ENCODE assay signal across 24 cellular contexts in the genomic region with DNA sequence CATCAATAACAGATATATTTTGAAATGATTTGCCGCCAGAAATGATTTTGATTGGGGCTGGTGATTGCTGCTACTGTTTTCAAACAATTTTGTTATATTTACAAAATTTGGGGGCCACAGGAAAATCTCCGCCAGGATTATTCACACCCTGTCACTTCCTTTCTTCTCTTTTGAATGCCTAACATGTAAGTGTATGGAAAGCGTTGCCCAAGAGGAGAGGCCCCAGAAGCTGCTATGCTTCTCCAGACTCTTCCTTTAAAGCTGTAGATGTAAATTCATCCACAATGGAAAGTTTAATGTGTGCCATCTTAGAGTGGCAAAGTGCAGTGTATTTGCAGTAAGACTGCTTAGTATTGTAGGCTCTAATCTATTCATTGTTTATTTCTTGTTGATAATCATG.
"Had no signal": no experiment of that assay in that cellular context is flagged by ENCODE, and none has a peak within 500 bp of the region (broad histone marks: within the 10 kb centered on the region; RNA-seq: fewer than 3 reads in every experiment).

No MANE protein-coding gene starts in this region.

- ATAC-seq: activated T-cell treated with anti-CD3 and anti-CD28 coated beads, Interleukin-2, amount 50 U/mL, for 72 hours; gastroesophageal sphincter; heart left ventricle; mucosa of descending colon; T-helper 17 cell had no signal

- H3K27ac Mint-ChIP-seq: activated naive CD4-positive, alpha-beta T cell treated with anti-CD3 and anti-CD28 coated beads, Interleukin-2, amount 50 U/mL, for 24 hours; activated T-cell treated with anti-CD3 and anti-CD28 coated beads, Interleukin-2, amount 50 U/mL, for 72 hours; endodermal cell; memory B cell; naive B cell; T-helper 17 cell had no signal

- H3K4me3 Mint-ChIP-seq: activated naive CD4-positive, alpha-beta T cell treated with anti-CD3 and anti-CD28 coated beads, Interleukin-2, amount 50 U/mL, for 24 hours; activated T-cell treated with anti-CD3 and anti-CD28 coated beads, Interleukin-2, amount 50 U/mL, for 72 hours; endodermal cell; memory B cell; naive B cell; T-helper 17 cell had no signal

- H3K36me3 ChIP-seq: gastroesophageal sphincter, heart left ventricle, left ventricle myocardium inferior, neutrophil, sigmoid colon, spleen, thyroid gland had no signal

- H3K79me2 ChIP-seq: parathyroid adenoma had no signal

- H3K27ac ChIP-seq: gastroesophageal sphincter, heart left ventricle, left ventricle myocardium inferior, neutrophil, parathyroid adenoma, sigmoid colon, spleen, thyroid gland, VCaP had no signal

- DNase-seq: activated CD4-positive, alpha-beta T cell treated with anti-CD3 and anti-CD28 coated beads, Interleukin-2, amount 50 U/mL, for 1 hour; activated CD4-positive, CD25-positive, alpha-beta regulatory T cell treated with anti-CD3 and anti-CD28 coated beads, Interleukin-2, amount 50 U/mL, for 72 hours; activated CD8-positive, alpha-beta memory T cell treated with anti-CD3 and anti-CD28 coated beads for 24 hours; activated CD8-positive, alpha-beta memory T cell treated with anti-CD3 and anti-CD28 coated beads, Interleukin-2, amount 50 U/mL, for 48 hours; activated effector memory CD4-positive, alpha-beta T cell treated with anti-CD3 and anti-CD28 coated beads, Interleukin-2, amount 50 U/mL, for 16 hours; activated T-cell treated with anti-CD3 and anti-CD28 coated beads, Interleukin-2, amount 50 U/mL, for 72 hours; endodermal cell; heart left ventricle; kidney glomerular epithelial cell; left ventricle myocardium inferior; mucosa of descending colon; naive B cell; sigmoid colon; spleen; stimulated activated CD8-positive, alpha-beta memory T cell treated with anti-CD3 and anti-CD28 coated beads, Interleukin-4, amount 100 ng/mL, for 48 hours; stimulated activated naive CD4-positive, alpha-beta T cell treated with Interleukin-2 at 50 U/mL for 16 hours; T-helper 17 cell; thyroid gland had no signal

- H3K36me3 Mint-ChIP-seq: activated naive CD4-positive, alpha-beta T cell treated with anti-CD3 and anti-CD28 coated beads, Interleukin-2, amount 50 U/mL, for 24 hours; memory B cell; naive B cell had no signal

- H3K27me3 Mint-ChIP-seq: activated naive CD4-positive, alpha-beta T cell treated with anti-CD3 and anti-CD28 coated beads, Interleukin-2, amount 50 U/mL, for 24 hours; memory B cell; naive B cell; T-helper 17 cell had no signal

- H3K27me3 ChIP-seq: gastroesophageal sphincter, heart left ventricle, neutrophil, sigmoid colon, spleen, thyroid gland had no signal

- H2AFZ ChIP-seq: parathyroid adenoma had no signal

- H3K9me3 Mint-ChIP-seq: activated naive CD4-positive, alpha-beta T cell treated with anti-CD3 and anti-CD28 coated beads, Interleukin-2, amount 50 U/mL, for 24 hours; endodermal cell; memory B cell had no signal

- H3K4me1 Mint-ChIP-seq: activated naive CD4-positive, alpha-beta T cell treated with anti-CD3 and anti-CD28 coated beads, Interleukin-2, amount 50 U/mL, for 24 hours; memory B cell; naive B cell; T-helper 17 cell had no signal

- H3K4me3 ChIP-seq: gastroesophageal sphincter, heart left ventricle, left ventricle myocardium inferior, mucosa of descending colon, sigmoid colon, spleen, thyroid gland had no signal

- H3K4me1 ChIP-seq: gastroesophageal sphincter, heart left ventricle, left ventricle myocardium inferior, parathyroid adenoma, spleen, thyroid gland had no signal
